11 cellular contexts compared by ENCODE assay signal in the genomic region with DNA sequence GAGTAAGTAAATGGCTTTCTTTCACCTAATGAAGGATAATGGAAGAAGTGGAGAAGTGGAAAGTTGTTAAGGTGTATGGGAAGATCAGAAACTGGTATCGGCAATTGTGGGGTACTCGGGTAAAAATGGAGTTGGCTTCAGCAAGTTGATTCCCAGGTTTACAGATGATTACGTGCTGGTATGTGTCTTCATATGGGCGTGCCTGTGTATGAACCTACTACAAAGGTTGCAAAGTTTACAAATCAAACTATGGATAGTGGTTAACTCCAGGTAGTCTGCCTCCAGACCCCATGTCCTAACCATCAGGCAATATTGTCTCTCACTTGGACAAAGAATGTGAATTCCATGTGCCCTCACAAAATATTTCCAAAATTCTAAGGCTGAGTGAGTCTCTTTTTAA. TPM values are rescaled to one million over a fixed set of nuclear protein-coding genes. Genes with fewer than 3 reads are reported as not detected.
DNase-seq lines count a peak whose midpoint lies in the region; ATAC-seq and TF ChIP-seq lines count a peak whose summit lies in the region.
"Had no signal": no experiment of that assay in that cellular context is flagged by ENCODE, and none has a peak within 500 bp of the region (broad histone marks: within the 10 kb centered on the region; RNA-seq: fewer than 3 reads in every experiment).

No MANE protein-coding gene starts in this region.

- TF ChIP-seq EP300 in ovary (IDR thresholded peaks at IDR 0.05) = no peak

- intact Hi-C loops in PC-3 (cut with micrococcal nuclease) (no loop called here), ovary (cut with DNase I) (loop anchor here in 1 of 4 donors (10.0 kb wide), 1 partner anchor 65 kb away; no protein-coding TSS in a partner anchor)

- H3K4me3 ChIP-seq in ACC112 (ENCODE audit: low read depth, low read length) (peak overlapping the region; percentile 91), PC-3 (ENCODE audit: low read length) (peak overlapping the region; percentile 68; the same call in 1 of the 2 replicates), fibroblast of mammary gland (ENCODE audit: control insufficient read depth, low read depth, low read length) (peak overlapping the region; percentile 0), ovary (peak overlapping the region; percentile 59), HAP-1 (no peak overlapping the region)

- no peaks in the 10 kb centered on the region for H3K9me2 ChIP-seq in PC-3 (replicated peaks; ENCODE audit: low read length)

- no peak for TF ChIP-seq POLR2A in ovary (IDR thresholded peaks at IDR 0.05)

- TF ChIP-seq CTCF in PC-3 (conservative IDR thresholded peaks at IDR 0.05; ENCODE audit: low read depth, low read length) = no peak
- no peak for TF ChIP-seq CTCF in fibroblast of mammary gland (conservative IDR thresholded peaks at IDR 0.05; ENCODE audit: control insufficient read depth, insufficient read depth, low read depth, low read length)
- TF ChIP-seq CTCF in ovary (IDR thresholded peaks at IDR 0.05) = no peak

- 49 to 60% (median 59%) methylated on average over 4 of the region's 4 CpGs for WGBS in ovary, 3 donors

- H3K36me3 ChIP-seq in ACC112 (ENCODE audit: insufficient read depth, low read length) (no peaks in the 10 kb centered on the region), PC-3 (ENCODE audit: low read depth, low read length) (no peaks in the 10 kb centered on the region), ovary (no peaks in the 10 kb centered on the region), HAP-1 (replicated peaks) (no peaks in the 10 kb centered on the region)

- DNase-seq in PC-3 = no peak
- DNase-seq in fibroblast of mammary gland (ENCODE audit: low read depth) = no peak
- no peak for DNase-seq in ovary
- no peak for DNase-seq in occipital lobe (lab: John Stamatoyannopoulos, UW)
- DNase-seq in activated CD4-positive, CD25-positive, alpha-beta regulatory T cell (lab: John Stamatoyannopoulos, UW) = no peak
- DNase-seq in HAP-1 (ENCODE audit: low spot score in 2 of 2) = no peak
- no peak for DNase-seq in NCI-H2196 treated with DMSO at 0.1 percent for 48 hours (lab: John Stamatoyannopoulos, UW; ENCODE audit: unreplicated experiment)
- DNase-seq: naive B cell, NCI-H2029 treated with DMSO at 0.1 percent for 48 hours had no signal

- no peaks in the 10 kb centered on the region for H3K4me1 ChIP-seq in ACC112 (ENCODE audit: control insufficient read depth, insufficient read depth, low read length, unreplicated experiment)
- H3K4me1 ChIP-seq in PC-3 (ENCODE audit: insufficient read depth, low read length) = peaks cover 8% of the 10 kb centered on the region; the same call in 1 of the 2 replicates
- H3K4me1 ChIP-seq in ovary (ENCODE audit: insufficient read depth) = peaks cover 3% of the 10 kb centered on the region
- peaks cover 10% of the 10 kb centered on the region for H3K4me1 ChIP-seq in HAP-1

- H3K9me3 ChIP-seq in PC-3 (ENCODE audit: low read length) = no peaks in the 10 kb centered on the region
- no peaks in the 10 kb centered on the region for H3K9me3 ChIP-seq in ovary
- no peaks in the 10 kb centered on the region for H3K9me3 ChIP-seq in HAP-1

- in situ Hi-C loops in HAP-1 (cut with MboI; ENCODE audit: low sequenced_read_pairs) = no loop called here

- no peak overlapping the region for H3K9ac ChIP-seq in PC-3 (ENCODE audit: low read length)

- H3K27me3 ChIP-seq in ACC112 (ENCODE audit: insufficient read depth, low read length) = no peaks in the 10 kb centered on the region
- H3K27me3 ChIP-seq in PC-3 (ENCODE audit: low read length) = no peaks in the 10 kb centered on the region
- no peaks in the 10 kb centered on the region for H3K27me3 ChIP-seq in ovary
- H3K27me3 ChIP-seq in HAP-1 (ENCODE audit: low read depth) = 0 out of 2 replicates have a peak, but pooled peaks cover 3% of the 10 kb centered on the region

- no TSS peak for BruUV-seq in PC-3 (replicated peaks; lab: Mats Ljungman, UMichigan)

- POLR2A ChIA-PET in PC-3 (lab: Charles Lee; ENCODE audit: unreplicated experiment) = no interaction called here

- H3K4me2 ChIP-seq in PC-3 (ENCODE audit: low read length) = peak overlapping the region; percentile 88; the same call in 1 of the 2 replicates

- CTCF ChIA-PET in PC-3 (lab: Charles Lee) = no interaction called here

- no peaks in the 10 kb centered on the region for H4K20me1 ChIP-seq in PC-3 (ENCODE audit: low read length)

- no peak for ATAC-seq in PC-3
- ATAC-seq: activated CD4-positive, CD25-positive, alpha-beta regulatory T cell treated with anti-CD3 and anti-CD28 coated beads, Interleukin-2, amount 50 U/mL, for 24 hours had no signal

- H3K79me2 ChIP-seq in ACC112 (ENCODE audit: control insufficient read depth, insufficient read depth, low read length, unreplicated experiment) = no peaks in the 10 kb centered on the region
- no peaks in the 10 kb centered on the region for H3K79me2 ChIP-seq in PC-3 (ENCODE audit: low read length)

- no peak overlapping the region for H3K27ac ChIP-seq in ACC112 (ENCODE audit: low read depth, low read length)
- H3K27ac ChIP-seq in PC-3 (ENCODE audit: low read length) = no peak overlapping the region
- no peak overlapping the region for H3K27ac ChIP-seq in ovary

- no peaks in the 10 kb centered on the region for H3F3A ChIP-seq in PC-3 (ENCODE audit: low read length, unreplicated experiment)

- H2AFZ ChIP-seq in ACC112 (ENCODE audit: low read length, unreplicated experiment) (peak overlapping the region; percentile 96), PC-3 (ENCODE audit: low read length) (peak overlapping the region; percentile 92; the same call in 1 of the 2 replicates)

RNA-seq across cellular contexts. Expression of a gene that starts 0.8 kb away (rescaled TPM):
- 0.33 TPM in 1 of 2 replicates, not detected in the other for total RNA-seq in PC-3 (2014; rRNA removed)
- 10 to 100 TPM in 3 of 7 donors, 1 to 10 TPM in 4; 5.1 to 14.8 (median 9.4) TPM for total RNA-seq in ovary
- polyA plus RNA-seq in ovary = 10 to 100 TPM in 1 of 2 donors, 1 to 10 TPM in 1; 2.2 to 12.2 TPM
- 1.9 TPM for total RNA-seq in occipital lobe

RNA-seq across cellular contexts. Expression of a gene that starts 34.8 kb away (rescaled TPM):
- total RNA-seq in PC-3 (2014; rRNA removed) (0.22 TPM in 1 of 2 replicates, not detected in the other), ovary (10 to 100 TPM in 5 of 7 donors, 1 to 10 TPM in 2; 6.4 to 14.6 (median 12.7) TPM), occipital lobe (38.8 TPM)
- 10 to 100 TPM in 1 of 2 donors, 1 to 10 TPM in 1; 9.4 to 16.1 TPM for polyA plus RNA-seq in ovary
